In genomic region chr6:27668442-27669275, GRCh38 we compare ENCODE assay signal across 8 cellular contexts.
DNase-seq lines count a peak whose midpoint lies in the region; ATAC-seq and TF ChIP-seq lines count a peak whose summit lies in the region.

No MANE protein-coding gene starts in this region.

- peaks cover 48% of the 10 kb centered on the region for H3K4me1 Mint-ChIP-seq in neural crest cell

- H3K27me3 ChIP-seq in MG63, result no peaks in the 10 kb centered on the region

- H3K36me3 ChIP-seq in MG63, result no peaks in the 10 kb centered on the region

- H3K36me3 Mint-ChIP-seq in neural crest cell (ENCODE audit: low read depth), result no peaks in the 10 kb centered on the region

- H3K27ac Mint-ChIP-seq in neural crest cell (ENCODE audit: unreplicated experiment), result no peak overlapping the region

- peak overlapping the region; percentile 51 for H3K4me3 ChIP-seq in MG63

- no peaks in the 10 kb centered on the region for H3K9me3 ChIP-seq in MG63

- TF ChIP-seq CTCF in neural crest cell (conservative IDR thresholded peaks at IDR 0.05), result no peak

- no peak for ATAC-seq in GM21390 (IDR thresholded peaks at IDR 0.05; ENCODE audit: unreplicated experiment)

- no peaks in the 10 kb centered on the region for H3K9me3 Mint-ChIP-seq in neural crest cell

- peak; percentile 33 for DNase-seq in GDM1 (lab: John Stamatoyannopoulos, UW)
- peak; percentile 92 for DNase-seq in MG63
- peak; percentile 69 for DNase-seq in SW480 (ENCODE audit: low spot score)
- DNase-seq in dermis blood vessel endothelial cell, result peak; percentile 62
- DNase-seq in neural crest cell (ENCODE audit: low read depth, low spot score), result peak; percentile 54
- no peak for DNase-seq in ureter (ENCODE audit: low spot score)
- no peak for DNase-seq in NCI-H2029 treated with DMSO at 0.1 percent for 48 hours (lab: John Stamatoyannopoulos, UW)

- peaks cover 90% of the 10 kb centered on the region for H3K27me3 Mint-ChIP-seq in neural crest cell (ENCODE audit: low read depth)

- H3K4me3 Mint-ChIP-seq in neural crest cell, result peak overlapping the region; percentile 85

Comparison
In these comparisons a context has a peak if more than half of its experiments do, and no peak if none do; other contexts are left out.
1. DNase-seq: peak in GDM1 (single experiment), MG63 (single experiment), SW480 (single experiment), dermis blood vessel endothelial cell (single experiment) and neural crest cell (single experiment); none in ureter (single experiment) and NCI-H2029 treated with DMSO at 0.1 percent for 48 hours (single experiment).